ENCODE assay signal across 10 cellular contexts in genomic region chr1:165235158-165235776, GRCh38.
A peak's percentile ranks its signal among the peaks of the same experiment; 100 is the strongest.
DNase-seq lines count a peak whose midpoint lies in the region; ATAC-seq, FAIRE-seq and TF ChIP-seq lines count a peak whose summit lies in the region.
"Had no signal": no experiment of that assay in that cellular context is flagged by ENCODE, and none has a peak within 500 bp of the region (broad histone marks: within the 10 kb centered on the region; RNA-seq: fewer than 3 reads in every experiment).

No MANE protein-coding gene starts in this region.

- no peaks in the 10 kb centered on the region for H3K9me3 ChIP-seq in H1 (ENCODE audit: insufficient read depth in 2 of 2, low read depth in 1 of 2, low read length in 1 of 2)
- H3K9me3 ChIP-seq in muscle layer of colon (ENCODE audit: low read length): no peaks in the 10 kb centered on the region
- H3K9me3 ChIP-seq in aorta (ENCODE audit: control insufficient read depth, low read length): no peaks in the 10 kb centered on the region

- intact Hi-C loops in Right ventricle myocardium inferior (cut with DNase I): no loop called here
- intact Hi-C loops in cardiac septum (cut with DNase I): no loop called here
- intact Hi-C loops in aorta (cut with DNase I): no loop called here

- H2BK15ac ChIP-seq in H1 (ENCODE audit: low read length): no peak overlapping the region

- peaks cover 13 to 58% (median 48%) of the 10 kb centered on the region in 4 experiments for H3K27me3 ChIP-seq in H1 (replicated peaks in 1 of 4; ENCODE audit: control insufficient read depth in 3 of 4, extremely low read depth in 1 of 4, insufficient read depth in 3 of 4, low read length in 3 of 4)
- H3K27me3 ChIP-seq in muscle layer of colon (ENCODE audit: control insufficient read depth in 1 of 2, insufficient read depth in 2 of 2, low read length in 2 of 2): peaks cover 13 to 25% of the 10 kb centered on the region in 2 donors
- peaks cover 0 to 4% of the 10 kb centered on the region in 2 donors for H3K27me3 ChIP-seq in aorta (ENCODE audit: control insufficient read depth in 1 of 2, insufficient read depth in 2 of 2, low read length in 1 of 2)

- ATAC-seq in Right ventricle myocardium inferior: peak; percentile 28
- peak; percentile 36 for ATAC-seq in aorta (ENCODE audit: low FRiP score)
- ATAC-seq in GM21423 (IDR thresholded peaks at IDR 0.05; ENCODE audit: unreplicated experiment): no peak
- no peak for ATAC-seq in HG02642 (IDR thresholded peaks at IDR 0.05; ENCODE audit: poor library complexity, unreplicated experiment)

- no peak for TF ChIP-seq POLR2A in H1 (IDR thresholded peaks at IDR 0.05; ENCODE audit: control extremely low read depth in 1 of 2, low read depth in 2 of 2, low read length in 2 of 2)

- no peak overlapping the region for H4K5ac ChIP-seq in H1 (ENCODE audit: insufficient read length, low read depth, low read length)

- TF ChIP-seq RAD21 in H1 (IDR thresholded peaks at IDR 0.05 in 1 of 2, conservative IDR thresholded peaks at IDR 0.05 in 1 of 2; ENCODE audit: low read depth in 2 of 2, low read length in 2 of 2): no peak; a peak in 1 of 4 replicates

- no peak for TF ChIP-seq EP300 in H1 (IDR thresholded peaks at IDR 0.05; ENCODE audit: borderline replicate concordance in 1 of 2, low read depth in 2 of 2, low read length in 2 of 2)

- no peak overlapping the region for H4K91ac ChIP-seq in H1 (replicated peaks; ENCODE audit: insufficient read length, low read length)

- H3K9ac ChIP-seq in H1 (replicated peaks in 1 of 4; ENCODE audit: extremely low read depth in 1 of 4, low read depth in 3 of 4, low read length in 3 of 4) (peak overlapping the region in 1 of 4 experiments; percentile 27; a peak in 1 of 7 replicates), muscle layer of colon (ENCODE audit: low read length) (no peak overlapping the region)

- no peaks in the 10 kb centered on the region for H3K36me3 ChIP-seq in H1 (ENCODE audit: control insufficient read depth in 2 of 4, insufficient read depth in 4 of 4, low read length in 3 of 4)
- no peaks in the 10 kb centered on the region for H3K36me3 ChIP-seq in muscle layer of colon (ENCODE audit: insufficient read depth, low read length)
- no peaks in the 10 kb centered on the region for H3K36me3 ChIP-seq in aorta (ENCODE audit: control insufficient read depth in 1 of 2, insufficient read depth in 2 of 2, low read length in 1 of 2)

- no peaks in the 10 kb centered on the region for H4K20me1 ChIP-seq in H1 (replicated peaks in 1 of 2; ENCODE audit: control insufficient read depth in 1 of 2, insufficient read depth in 2 of 2, low read length in 2 of 2)

- no peak overlapping the region for H2AK5ac ChIP-seq in H1 (ENCODE audit: low read depth, low read length)

- H2BK20ac ChIP-seq in H1 (ENCODE audit: low read length): no peak overlapping the region

- H3K23me2 ChIP-seq in H1 (ENCODE audit: low read depth, low read length): peaks cover 8% of the 10 kb centered on the region; the same call in 1 of the 2 replicates

- H2BK12ac ChIP-seq in H1 (ENCODE audit: low read depth, low read length): no peak overlapping the region

- peak overlapping the region; percentile 67 to 96 for H3K4me2 ChIP-seq in H1 (ENCODE audit: insufficient read depth in 1 of 2, low read depth in 2 of 2, low read length in 2 of 2)

- peak overlapping the region; percentile 20; the same call in 1 of the 2 replicates for H2AFZ ChIP-seq in H1 (ENCODE audit: low read length)

- 0 out of 2 replicates have a peak overlapping the region, but pooled peaks have one; percentile 6 for H3K18ac ChIP-seq in H1 (ENCODE audit: extremely low read depth, low read length)

- H3K27ac ChIP-seq in H1 (ENCODE audit: low read depth, low read length) (no peak overlapping the region), muscle layer of colon (ENCODE audit: low read depth, low read length) (no peak overlapping the region), aorta (ENCODE audit: low read depth in 1 of 2, low read length in 2 of 2) (no peak overlapping the region)

- H3K4me1 ChIP-seq in H1 (replicated peaks in 1 of 4; ENCODE audit: control insufficient read depth in 3 of 4, insufficient read depth in 4 of 4, low read length in 3 of 4) (peaks cover 0 to 6% (median 3%) of the 10 kb centered on the region in 4 experiments; a peak in 6 of 7 replicates), muscle layer of colon (ENCODE audit: insufficient read depth, low read length) (no peaks in the 10 kb centered on the region), aorta (ENCODE audit: control insufficient read depth in 1 of 2, insufficient read depth in 2 of 2, low read length in 2 of 2) (no peaks in the 10 kb centered on the region)

- no peaks in the 10 kb centered on the region for H3K79me1 ChIP-seq in H1 (ENCODE audit: low read depth, low read length)

- no peak overlapping the region for H3K4ac ChIP-seq in H1 (replicated peaks; ENCODE audit: insufficient read length, low read depth, low read length)

- H3K56ac ChIP-seq in H1 (replicated peaks; ENCODE audit: insufficient read length, low read depth, low read length): no peak overlapping the region

- H3K79me2 ChIP-seq in H1 (ENCODE audit: control insufficient read depth in 1 of 2, insufficient read depth in 2 of 2, low read length in 2 of 2): no peaks in the 10 kb centered on the region

- no peak overlapping the region for H3K23ac ChIP-seq in H1 (ENCODE audit: insufficient read length)

- 2% methylated on average over 55 of the region's 56 CpGs; no CpG with 5 or more reads in 1 of the 2 experiments for WGBS in H1 (ENCODE audit: extremely low coverage in 1 of 2, insufficient coverage in 1 of 2, insufficient read length in 1 of 2, insufficient replicate concordance in 2 of 2, low coverage in 1 of 2, low lambda C conversion rate in 2 of 2, missing lambda C conversion rate in 1 of 2), 2 experiments
- WGBS in aorta, 2 donors: 2% methylated on average over 51 to 56 of the region's 56 CpGs

- H3K14ac ChIP-seq in H1 (ENCODE audit: insufficient read length): no peak overlapping the region

- FAIRE-seq in H1 (lab: Jason Lieb, UNC): no peak

- H2BK5ac ChIP-seq in H1 (ENCODE audit: low read depth, low read length): no peak overlapping the region

- POLR2A ChIA-PET in H1 (lab: Charles Lee; ENCODE audit: partially characterized antibody): interaction anchor here (1.4 kb wide), 1 partner anchor 19 kb away, joined by 3 read pairs; no protein-coding TSS in a partner anchor

- DNase-seq in Right ventricle myocardium inferior (ENCODE audit: missing footprints): peak; percentile 57
- DNase-seq in cardiac septum (ENCODE audit: low spot score): no peak
- peak in 1 of 2 experiments; percentile 66 for DNase-seq in H1 (ENCODE audit: low read depth in 1 of 2, low spot score in 2 of 2)
- DNase-seq in aorta: peak in 1 of 2 donors; percentile 76
- DNase-seq in globus pallidus (ENCODE audit: low spot score): no peak
- DNase-seq: cortex of kidney, occipital lobe had no signal

- no peak for TF ChIP-seq CTCF in H1 (IDR thresholded peaks at IDR 0.05; ENCODE audit: control extremely low read depth in 1 of 3, insufficient read depth in 1 of 3, low read depth in 1 of 3, low read length in 3 of 3)

- H3K4me3 ChIP-seq in H1 (ENCODE audit: extremely low read depth in 1 of 4, insufficient read depth in 2 of 4, low read depth in 3 of 4, low read length in 4 of 4) (peak overlapping the region; percentile 52 to 72 (median 54)), muscle layer of colon (ENCODE audit: low read depth in 1 of 2, low read length in 2 of 2) (peak overlapping the region; percentile 31 to 53), aorta (ENCODE audit: low read length in 2 of 2) (peak overlapping the region in 1 of 2 donors; percentile 28)

- no peak overlapping the region for H2BK120ac ChIP-seq in H1 (replicated peaks; ENCODE audit: low read depth, low read length)

- H4K8ac ChIP-seq in H1 (ENCODE audit: extremely low read depth, insufficient read depth, low read length): no peak overlapping the region

- CTCF ChIA-PET in H1 (lab: Charles Lee; ENCODE audit: partially characterized antibody): interaction anchor here (0.6 to 1.0 kb wide), 9 partner anchors 9 to 162 kb away, joined by 3 to 4 read pairs (median 3); no protein-coding TSS in a partner anchor

TF ChIP-seq in H1, 55 proteins besides CTCF, POLR2A, EP300 and RAD21:
- TF ChIP-seq E2F6 (IDR thresholded peaks at IDR 0.05) (peak; percentile 52), CREB1 (IDR thresholded peaks at IDR 0.05) (peak; percentile 22; the same call in 1 of the 2 replicates), CBX8 (IDR thresholded peaks at IDR 0.05; ENCODE audit: borderline replicate concordance, low read depth, low read length) (no peak), SIN3A (conservative IDR thresholded peaks at IDR 0.05 in 1 of 2, IDR thresholded peaks at IDR 0.05 in 1 of 2; ENCODE audit: low read depth in 1 of 2, low read length in 2 of 2) (no peak), BCL11A (IDR thresholded peaks at IDR 0.05; ENCODE audit: low read depth in 2 of 2, low read length in 2 of 2) (no peak), KDM4A (IDR thresholded peaks at IDR 0.05; ENCODE audit: low read depth, low read length, severe bottlenecking) (peak; percentile 85), FOSL1 (IDR thresholded peaks at IDR 0.05; ENCODE audit: insufficient read depth, low read depth, low read length) (no peak), RBBP5 (IDR thresholded peaks at IDR 0.05; ENCODE audit: borderline replicate concordance, low read depth, low read length) (peak; percentile 68; the same call in 1 of the 2 replicates), CHD2 (IDR thresholded peaks at IDR 0.05; ENCODE audit: low read length) (no peak), BACH1 (IDR thresholded peaks at IDR 0.05; ENCODE audit: low read length) (0 out of 2 replicates have a peak, but pooled peaks have one; percentile 28), MAX (IDR thresholded peaks at IDR 0.05) (peak; percentile 73), EZH2 (IDR thresholded peaks at IDR 0.05; ENCODE audit: low read depth, low read length, severe bottlenecking) (no peak), SUZ12 (IDR thresholded peaks at IDR 0.05; ENCODE audit: low read length) (peak; percentile 73)

Comparison
In these comparisons a context has a peak if more than half of its experiments do, and no peak if none do; other contexts are left out.
1. ATAC-seq: peak in Right ventricle myocardium inferior (single experiment) and aorta (single experiment); none in GM21423 (single experiment) and HG02642 (single experiment).